16 cellular contexts compared by ENCODE assay signal in the genomic region with DNA sequence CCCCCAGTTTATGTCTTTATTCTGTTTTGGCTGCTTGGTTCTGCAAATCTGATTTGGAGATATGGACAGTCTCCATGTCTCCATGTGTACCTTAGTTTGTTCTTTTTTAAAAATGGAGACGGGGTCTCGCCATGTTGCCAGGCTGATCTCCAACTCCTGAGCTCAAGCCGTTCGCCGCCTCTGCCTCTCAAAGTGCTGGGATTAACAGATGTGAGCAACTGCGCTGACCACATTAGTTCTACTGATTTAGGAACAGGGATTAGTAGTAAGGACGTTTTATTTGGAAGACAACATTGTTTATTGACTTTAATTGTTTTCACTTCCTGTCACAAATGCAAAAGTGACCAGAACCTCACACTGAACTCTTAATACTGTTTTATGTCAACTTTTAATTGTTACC.
"Had no signal": no experiment of that assay in that cellular context is flagged by ENCODE, and none has a peak within 500 bp of the region (broad histone marks: within the 10 kb centered on the region; RNA-seq: fewer than 3 reads in every experiment).

No MANE protein-coding gene starts in this region.

- H3K36me3 ChIP-seq: lower lobe of right lung had no signal

- H3K9me3 ChIP-seq: lower lobe of right lung had no signal

- DNase-seq: activated CD4-positive, alpha-beta T cell treated with anti-CD3 and anti-CD28 coated beads, Interleukin-2, amount 50 U/mL, for 4 hours; activated naive CD4-positive, alpha-beta T cell treated with anti-CD3 and anti-CD28 coated beads for 36 hours; amniotic stem cell; effector memory CD4-positive, alpha-beta T cell; glutamatergic neuron; left cardiac atrium; lower lobe of right lung; naive B cell; stimulated activated CD4-positive, alpha-beta T cell treated with anti-CD3 and anti-CD28 coated beads, Interleukin-2, amount 100 ng/mL, for 48 hours; stimulated activated CD8-positive, alpha-beta memory T cell treated with anti-CD3 and anti-CD28 coated beads, Interleukin-4, amount 100 ng/mL, for 48 hours had no signal

- H3K4me3 Mint-ChIP-seq: activated naive CD4-positive, alpha-beta T cell treated with anti-CD3 and anti-CD28 coated beads for 36 hours; mesothelial cell of epicardium; naive B cell; stimulated activated naive CD8-positive, alpha-beta T cell treated with anti-CD3 and anti-CD28 coated beads, Interleukin-15, Interleukin-2, amounts not matched to agents 100 ng/mL and 50 ng/mL, for 24 hours; T-helper 2 cell treated with Interferon-gamma antibody and Interleukin-4, amounts not matched to agents 5 μg/mL and 100 μg/mL, for 36 hours had no signal

- ATAC-seq: activated CD4-positive, CD25-positive, alpha-beta regulatory T cell treated with anti-CD3 and anti-CD28 coated beads, Interleukin-2, amount 50 U/mL, for 24 hours; left cardiac atrium; lower lobe of right lung; sciatic nerve had no signal

- H3K4me3 ChIP-seq: lower lobe of right lung had no signal

- H3K27ac ChIP-seq: lower lobe of right lung had no signal

- H3K9me3 Mint-ChIP-seq: activated naive CD4-positive, alpha-beta T cell treated with anti-CD3 and anti-CD28 coated beads for 36 hours; mesothelial cell of epicardium; naive B cell; stimulated activated naive CD8-positive, alpha-beta T cell treated with anti-CD3 and anti-CD28 coated beads, Interleukin-15, Interleukin-2, amounts not matched to agents 100 ng/mL and 50 ng/mL, for 24 hours; T-helper 2 cell treated with Interferon-gamma antibody and Interleukin-4, amounts not matched to agents 5 μg/mL and 100 μg/mL, for 36 hours had no signal

- H3K27me3 Mint-ChIP-seq: brain; naive B cell; stimulated activated naive CD8-positive, alpha-beta T cell treated with anti-CD3 and anti-CD28 coated beads, Interleukin-15, Interleukin-2, amounts not matched to agents 100 ng/mL and 50 ng/mL, for 24 hours had no signal

- H3K27ac Mint-ChIP-seq: activated naive CD4-positive, alpha-beta T cell treated with anti-CD3 and anti-CD28 coated beads for 36 hours; mesothelial cell of epicardium; stimulated activated naive CD8-positive, alpha-beta T cell treated with anti-CD3 and anti-CD28 coated beads, Interleukin-15, Interleukin-2, amounts not matched to agents 100 ng/mL and 50 ng/mL, for 24 hours; T-helper 2 cell treated with Interferon-gamma antibody and Interleukin-4, amounts not matched to agents 5 μg/mL and 100 μg/mL, for 36 hours had no signal
